26 cellular contexts compared by ENCODE assay signal in the genomic region with DNA sequence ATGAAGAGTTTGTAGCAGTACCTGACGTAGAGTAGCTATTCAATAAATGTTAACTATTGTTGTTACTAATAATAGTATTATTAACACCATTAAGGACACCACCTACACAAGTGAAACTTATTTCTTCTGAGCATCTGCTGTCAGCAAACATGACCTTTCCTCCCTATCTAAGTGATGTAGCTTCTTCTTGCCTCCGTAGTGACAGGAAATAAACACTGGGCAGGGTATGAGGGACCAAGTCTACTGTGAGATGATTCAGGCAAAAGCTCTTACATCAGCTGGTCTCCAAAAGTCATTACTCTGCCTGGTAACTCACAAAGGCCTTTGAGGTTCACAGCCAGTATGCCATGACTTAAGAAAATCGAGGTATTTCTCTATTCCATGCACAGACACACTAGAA.
"Had no signal": no experiment of that assay in that cellular context is flagged by ENCODE, and none has a peak within 500 bp of the region (broad histone marks: within the 10 kb centered on the region; RNA-seq: fewer than 3 reads in every experiment).

No MANE protein-coding gene starts in this region.

- H3K9me3 ChIP-seq: neutrophil, ovary, psoas muscle, right atrium auricular region, transverse colon, uterus had no signal

- H3K27ac ChIP-seq: cardiac muscle cell, heart right ventricle, neutrophil, ovary, psoas muscle, right atrium auricular region, transverse colon, uterus, VCaP had no signal

- DNase-seq: activated CD4-positive, alpha-beta T cell treated with anti-CD3 and anti-CD28 coated beads, Interleukin-2, amount 10 ng/mL, durations not matched to agents 24 days and 14 days; activated CD8-positive, alpha-beta memory T cell treated with anti-CD3 and anti-CD28 coated beads, Interleukin-2, amount 10 ng/mL, durations not matched to agents 7 days and 5 days; activated CD8-positive, alpha-beta T cell treated with anti-CD3 and anti-CD28 coated beads for 36 hours; activated gamma-delta T cell; activated naive CD4-positive, alpha-beta T cell treated with anti-CD3 and anti-CD28 coated beads, Interleukin-2, amount 50 U/mL, for 16 hours; activated naive CD8-positive, alpha-beta T cell treated with anti-CD3 and anti-CD28 coated beads, Interleukin-2, amount 50 U/mL, for 24 hours; activated T-cell treated with anti-CD3 and anti-CD28 coated beads for 4 hours; cortex of kidney; erythroblast; foreskin fibroblast; heart right ventricle; islet precursor cell; left cardiac atrium; ovary; psoas muscle; stimulated activated CD4-positive, alpha-beta T cell treated with anti-CD3 and anti-CD28 coated beads, Interleukin-1b, Interleukin-23, amount 100 ng/mL, for 48 hours; stimulated activated naive CD8-positive, alpha-beta T cell treated with anti-CD3 and anti-CD28 coated beads, Interleukin-15, amount 100 ng/mL, for 72 hours; transverse colon; uterus had no signal

- H3K4me1 ChIP-seq: heart right ventricle, psoas muscle, right atrium auricular region, transverse colon, uterus had no signal

- H3K27me3 ChIP-seq: cardiac muscle cell, heart right ventricle, neutrophil, ovary, right atrium auricular region, transverse colon, uterus had no signal

- H3K36me3 ChIP-seq: cardiac muscle cell, heart right ventricle, neutrophil, ovary, right atrium auricular region, transverse colon, uterus had no signal

- ATAC-seq: activated CD4-positive, CD25-positive, alpha-beta regulatory T cell treated with anti-CD3 and anti-CD28 coated beads, Interleukin-2, amount 50 U/mL, for 24 hours; activated CD8-positive, alpha-beta memory T cell treated with anti-CD3 and anti-CD28 coated beads, Interleukin-2, amount 10 ng/mL, durations not matched to agents 7 days and 5 days; activated CD8-positive, alpha-beta T cell treated with anti-CD3 and anti-CD28 coated beads for 36 hours; activated naive CD8-positive, alpha-beta T cell treated with anti-CD3 and anti-CD28 coated beads, Interleukin-2, amount 50 U/mL, for 24 hours; heart right ventricle; left cardiac atrium; natural killer cell treated with Interleukin-12 subunit alpha and Interleukin-12 subunit beta and Interleukin-15 and Interleukin-18, amount 100 ng/mL, for 72 hours; psoas muscle; stimulated activated effector memory CD8-positive, alpha-beta T cell treated with anti-CD3 and anti-CD28 coated beads, Interleukin-12 subunit alpha, Interleukin-12 subunit beta, amount 100 ng/mL, for 72 hours; stimulated activated naive CD8-positive, alpha-beta T cell treated with anti-CD3 and anti-CD28 coated beads, Interleukin-15, amount 100 ng/mL, for 72 hours had no signal

- H3K4me3 ChIP-seq: cardiac muscle cell, heart right ventricle, ovary, psoas muscle, right atrium auricular region, transverse colon, uterus had no signal
